In the genomic region with DNA sequence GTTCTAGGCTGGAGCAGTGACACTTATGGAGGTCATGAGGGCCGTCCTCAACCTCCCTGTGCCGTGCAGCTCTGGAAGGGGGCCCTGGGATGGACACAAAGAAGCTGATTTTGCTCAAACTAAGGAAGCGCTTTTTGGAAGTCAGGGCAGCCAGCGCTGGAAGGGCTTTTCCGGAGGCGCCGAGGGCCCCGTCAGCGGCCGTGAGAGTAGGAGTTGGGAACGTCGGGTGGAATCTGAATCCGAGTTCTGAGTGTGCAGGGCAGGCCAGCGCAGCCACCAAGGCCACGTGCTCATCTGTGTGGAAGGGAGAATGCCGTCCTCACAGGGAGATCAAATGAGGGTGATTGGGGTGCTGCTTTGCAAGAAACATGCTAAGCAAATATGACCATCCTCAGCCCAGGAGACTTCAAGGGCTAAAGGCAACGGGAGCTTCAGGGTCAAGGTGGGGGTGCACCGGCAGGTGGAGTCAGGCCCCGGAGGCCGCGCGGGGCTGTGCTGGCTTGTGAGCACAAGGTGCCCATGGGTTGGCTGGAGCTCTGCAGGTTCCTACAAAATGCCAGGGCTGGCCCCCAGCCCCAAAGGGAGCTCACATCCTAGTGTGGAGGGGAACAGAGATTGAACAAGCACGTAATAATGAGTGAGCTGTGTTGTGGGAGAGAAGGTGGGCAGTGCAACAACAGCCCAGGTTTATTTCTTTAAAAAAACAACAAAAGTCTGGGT, we compare ENCODE assay signal across 16 cellular contexts.
DNase-seq lines count a peak whose midpoint lies in the region; ATAC-seq and TF ChIP-seq lines count a peak whose summit lies in the region.
"Had no signal": no experiment of that assay in that cellular context is flagged by ENCODE, and none has a peak within 500 bp of the region (broad histone marks: within the 10 kb centered on the region; RNA-seq: fewer than 3 reads in every experiment).

No MANE protein-coding gene starts in this region.

- 89% methylated on average over 23 of the region's 23 CpGs for WGBS in right cardiac atrium
- WGBS in right lobe of liver (ENCODE audit: insufficient coverage, low coverage, low lambda C conversion rate, missing lambda C conversion rate) = 82% methylated on average over 15 of the region's 23 CpGs

- peaks cover 5% of the 10 kb centered on the region for H3K4me1 ChIP-seq in right cardiac atrium (ENCODE audit: control insufficient read depth, insufficient read depth, low read length)
- H3K4me1 ChIP-seq in right lobe of liver = no peaks in the 10 kb centered on the region

- H3K36me3 ChIP-seq in right lobe of liver = no peaks in the 10 kb centered on the region

- intact Hi-C loops in left ventricle myocardium superior (cut with micrococcal nuclease) (no loop called here), right cardiac atrium (cut with DNase I) (no loop called here), right lobe of liver (cut with DNase I) (no loop called here), posterior vena cava (cut with DNase I) (no loop called here)

- H3K27ac ChIP-seq in right cardiac atrium (ENCODE audit: low read length) = no peak overlapping the region
- no peak overlapping the region for H3K27ac ChIP-seq in right lobe of liver
- H3K27ac ChIP-seq: RWPE1 had no signal

- no peak for ATAC-seq in left ventricle myocardium superior
- ATAC-seq in right cardiac atrium = no peak
- peak in 2 of 4 donors; percentile 16 to 22 for ATAC-seq in right lobe of liver
- ATAC-seq in GM18868 (IDR thresholded peaks at IDR 0.05; ENCODE audit: unreplicated experiment) = no peak
- ATAC-seq: PC-3 had no signal

- peak; percentile 10 for DNase-seq in left ventricle myocardium superior
- no peak for DNase-seq in right cardiac atrium
- DNase-seq in right lobe of liver = peak in 2 of 3 donors; percentile 36 to 43
- peak; percentile 41 for DNase-seq in posterior vena cava (ENCODE audit: low spot score)
- no peak for DNase-seq in medulla oblongata (ENCODE audit: extremely low spot score)
- DNase-seq in 8988T = no peak
- DNase-seq: ACHN, AML-193, COR-L47, KG1, NCI-H1436, NCI-H2029, NCI-H774, PC-3 had no signal

- no peak for TF ChIP-seq POLR2A in right lobe of liver (IDR thresholded peaks at IDR 0.05)

- H3K4me3 ChIP-seq in right cardiac atrium (ENCODE audit: low read length) (no peak overlapping the region), right lobe of liver (no peak overlapping the region)

- H3K27me3 ChIP-seq in right cardiac atrium (ENCODE audit: control insufficient read depth, insufficient read depth) (no peaks in the 10 kb centered on the region), right lobe of liver (no peaks in the 10 kb centered on the region)

- no peaks in the 10 kb centered on the region for H3K9me3 ChIP-seq in right cardiac atrium (ENCODE audit: control insufficient read depth, low read length)
- no peaks in the 10 kb centered on the region for H3K9me3 ChIP-seq in right lobe of liver

- TF ChIP-seq CTCF in right lobe of liver (IDR thresholded peaks at IDR 0.05) = no peak

Comparison
In these comparisons a context has a peak if more than half of its experiments do, and no peak if none do; other contexts are left out.
1. DNase-seq: peak in left ventricle myocardium superior (single experiment), right lobe of liver (2 of 3) and posterior vena cava (single experiment); none in right cardiac atrium (0 of 3), medulla oblongata (single experiment) and 8988T (single experiment).